Comparison of ENCODE assay signal across 1 cellular context in the genomic region with DNA sequence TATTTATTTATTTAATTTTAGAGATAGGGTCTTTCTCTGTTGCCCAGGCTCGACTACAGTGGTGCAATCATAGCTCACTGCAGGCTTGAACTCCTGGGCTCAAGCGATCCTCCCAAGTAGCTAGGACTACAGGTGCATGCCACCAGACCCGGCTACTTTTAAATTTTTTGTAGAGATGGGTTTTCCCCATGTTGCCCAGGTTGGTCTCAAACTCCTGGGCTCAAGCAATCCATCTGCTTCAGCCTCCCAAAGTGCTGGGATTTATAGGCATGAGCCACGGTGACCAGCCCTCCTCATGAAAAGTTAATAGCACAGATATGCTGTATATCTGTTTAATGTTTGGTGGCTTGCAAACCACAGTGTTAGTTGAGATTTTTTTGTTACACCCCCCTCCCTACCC.
A peak's percentile ranks its signal among the peaks of the same experiment; 100 is the strongest.
TF ChIP-seq lines count a peak whose summit lies in the region.

No MANE protein-coding gene starts in this region.

TF ChIP-seq in HEK293, 187 proteins besides CTCF, POLR2A, EP300 and RAD21:
- 0 out of 2 replicates have a peak, but pooled peaks have one; percentile 49 for TF ChIP-seq ZNF121 (tag by site-specific recombination; IDR thresholded peaks at IDR 0.05)
TF ChIP-seq in HEK293: peak in this region for 1; not testable (repeated sequence) for 186.
